8 cellular contexts compared by ENCODE assay signal in genomic region chr18:77067315-77068061, GRCh38.
DNase-seq lines count a peak whose midpoint lies in the region; ATAC-seq and TF ChIP-seq lines count a peak whose summit lies in the region.

No MANE protein-coding gene starts in this region.

- peak; percentile 38 for ATAC-seq in HG03039 (IDR thresholded peaks at IDR 0.05; ENCODE audit: unreplicated experiment)

- H3K27me3 ChIP-seq in adrenal gland: no peaks in the 10 kb centered on the region

- no peak for TF ChIP-seq POLR2A in adrenal gland (IDR thresholded peaks at IDR 0.05)

- 35 to 52% (median 47%) methylated on average over 11 to 14 of the region's 14 CpGs for WGBS in adrenal gland, 4 donors

- peak overlapping the region in 3 of 5 donors; percentile 34 to 88 (median 69) for H3K27ac ChIP-seq in adrenal gland

- peak; percentile 31 for DNase-seq in T follicular helper cell (ENCODE audit: low read depth)
- peak in 4 of 7 donors; percentile 35 to 62 (median 48) for DNase-seq in adrenal gland
- peak; percentile 86 for DNase-seq in kidney glomerular epithelial cell (lab: John Stamatoyannopoulos, UW)
- peak; percentile 63 for DNase-seq in stimulated activated CD4-positive, alpha-beta T cell treated with anti-CD3 and anti-CD28 coated beads, Interleukin-4, amount 100 ng/mL, for 1 hour
- DNase-seq in germinal center (ENCODE audit: low spot score): no peak
- no peak for DNase-seq in GM13977 (ENCODE audit: low spot score)

- no peak overlapping the region for H3K4me3 ChIP-seq in adrenal gland

- TF ChIP-seq CTCF in GM12872 (IDR thresholded peaks at IDR 0.05; ENCODE audit: insufficient read depth, low read depth, low read length) (peak; percentile 36; the same call in 1 of the 3 replicates), adrenal gland (IDR thresholded peaks at IDR 0.05) (no peak), GM13977 (IDR thresholded peaks at IDR 0.05; ENCODE audit: extremely low read depth, insufficient read depth, missing control alignments) (no peak)

- in situ Hi-C loops in GM13977 (cut with MboI; ENCODE audit: low pct_unique_long_range_greater_than_20kb, low sequenced_read_pairs, unreplicated experiment): loop anchor here (10.0 kb wide), 1 partner anchor 57 kb away; no protein-coding TSS in a partner anchor

- H3K4me1 ChIP-seq in adrenal gland (replicated peaks in 1 of 2): peaks cover 0 to 37% of the 10 kb centered on the region in 2 donors

- H3K9me3 ChIP-seq in adrenal gland (replicated peaks in 1 of 3): no peaks in the 10 kb centered on the region

- H3K36me3 ChIP-seq in adrenal gland (replicated peaks in 1 of 2): no peaks in the 10 kb centered on the region

- intact Hi-C loops in adrenal gland (cut with DNase I): no loop called here

Comparison
In these comparisons a context has a peak if more than half of its experiments do, and no peak if none do; other contexts are left out.
1. DNase-seq: peak in T follicular helper cell (single experiment), adrenal gland (4 of 7), kidney glomerular epithelial cell (single experiment) and stimulated activated CD4-positive, alpha-beta T cell treated with anti-CD3 and anti-CD28 coated beads, Interleukin-4, amount 100 ng/mL, for 1 hour (single experiment); none in germinal center (single experiment) and GM13977 (single experiment).